In genomic region chr16:28935924-28936783, GRCh38 we compare ENCODE assay signal across 8 cellular contexts. TPM values are rescaled to one million over a fixed set of nuclear protein-coding genes. Genes with fewer than 3 reads are reported as not detected.
DNase-seq lines count a peak whose midpoint lies in the region; ATAC-seq and TF ChIP-seq lines count a peak whose summit lies in the region.

No MANE protein-coding gene starts in this region.

- no peaks in the 10 kb centered on the region for H3K79me2 ChIP-seq in GM23248 (ENCODE audit: insufficient read depth)

- H3K9ac ChIP-seq in GM23248 (no peak overlapping the region), duodenal mucosa (ENCODE audit: low read depth in 1 of 2, low read length in 2 of 2) (peak overlapping the region; percentile 6 to 47)

- H3K27me3 ChIP-seq in GM23248 (replicated peaks; ENCODE audit: insufficient read depth) (no peaks in the 10 kb centered on the region), duodenal mucosa (ENCODE audit: control insufficient read depth in 1 of 2, insufficient read depth in 2 of 2, low read length in 2 of 2) (no peaks in the 10 kb centered on the region), lung (ENCODE audit: control insufficient read depth, insufficient read depth) (no peaks in the 10 kb centered on the region)

- H3K9me2 ChIP-seq in GM23248 (ENCODE audit: insufficient read depth) = no peaks in the 10 kb centered on the region

- H3K4me2 ChIP-seq in GM23248 (ENCODE audit: unreplicated experiment) = no peak overlapping the region

- DNase-seq in DMS153 (lab: John Stamatoyannopoulos, UW) = peak; percentile 79
- peak; percentile 76 for DNase-seq in GM23248
- DNase-seq in NCI-H1092 treated with DMSO at 0.1 percent for 48 hours (lab: John Stamatoyannopoulos, UW) = peak; percentile 5
- DNase-seq in activated CD4-positive, alpha-beta T cell treated with anti-CD3 and anti-CD28 coated beads, Interleukin-2, amount 50 U/mL, for 4 hours = peak; percentile 74 to 77
- peak; percentile 88 for DNase-seq in lung (ENCODE audit: low spot score)
- DNase-seq in stimulated activated CD8-positive, alpha-beta memory T cell treated with anti-CD3 and anti-CD28 coated beads, Interleukin-12 subunit alpha, Interleukin-12 subunit beta, amount 100 ng/mL, for 4 hours (ENCODE audit: low read depth) = peak; percentile 64
- DNase-seq in COR-L47 (lab: John Stamatoyannopoulos, UW) = no peak

- H3K4me3 ChIP-seq in GM23248 (no peak overlapping the region), duodenal mucosa (ENCODE audit: low read depth in 1 of 2, low read length in 2 of 2) (peak overlapping the region; percentile 59 to 73), lung (no peak overlapping the region)

- no peaks in the 10 kb centered on the region for H3K36me3 ChIP-seq in GM23248 (ENCODE audit: low read depth)
- no peaks in the 10 kb centered on the region for H3K36me3 ChIP-seq in duodenal mucosa (ENCODE audit: control insufficient read depth in 1 of 2, insufficient read depth in 2 of 2, low read length in 2 of 2)
- H3K36me3 ChIP-seq in lung (ENCODE audit: control insufficient read depth in 2 of 2, insufficient read depth in 2 of 2, low read length in 2 of 2) = no peaks in the 10 kb centered on the region

- in situ Hi-C loops in GM23248 (cut with MboI) = loop anchor here (25.0 kb wide), 1 partner anchor 399 kb away; the partner anchor contains the start of gene NUPR1

- H3K4me1 ChIP-seq in GM23248 (ENCODE audit: insufficient read depth) (no peaks in the 10 kb centered on the region), duodenal mucosa (ENCODE audit: control insufficient read depth in 1 of 2, insufficient read depth in 2 of 2, low read length in 2 of 2) (peaks cover 4 to 6% of the 10 kb centered on the region in 2 donors), lung (ENCODE audit: control insufficient read depth in 2 of 2, insufficient read depth in 2 of 2, low read length in 2 of 2) (peaks cover 0 to 5% of the 10 kb centered on the region in 2 donors)

- no peak overlapping the region for H2AFZ ChIP-seq in GM23248

- H3K27ac ChIP-seq in GM23248 = no peak overlapping the region
- H3K27ac ChIP-seq in duodenal mucosa (ENCODE audit: low read depth, low read length) = no peak overlapping the region
- H3K27ac ChIP-seq in lung (ENCODE audit: low read depth in 1 of 2, low read length in 1 of 2) = no peak overlapping the region

- H3F3A ChIP-seq in GM23248 (ENCODE audit: insufficient read depth) = no peaks in the 10 kb centered on the region

- no peak for TF ChIP-seq CTCF in lung (IDR thresholded peaks at IDR 0.05; ENCODE audit: control extremely low read depth, extremely low read depth)

- H3K9me3 ChIP-seq in GM23248 (ENCODE audit: low read depth) (no peaks in the 10 kb centered on the region), duodenal mucosa (ENCODE audit: control insufficient read depth in 1 of 2, low read length in 2 of 2) (no peaks in the 10 kb centered on the region), lung (ENCODE audit: control insufficient read depth in 2 of 2, insufficient read depth in 1 of 2, low read length in 1 of 2) (no peaks in the 10 kb centered on the region)

- peak; percentile 100 for ATAC-seq in lung (ENCODE audit: insufficient read depth, low FRiP score)

- no peaks in the 10 kb centered on the region for H4K20me1 ChIP-seq in GM23248 (ENCODE audit: insufficient read depth)

- 36 to 41% methylated on average over 29 to 36 of the region's 36 CpGs for whole genome bisulfite sequencing in GM23248 (ENCODE audit: low coverage in 1 of 2, low lambda C conversion rate in 2 of 2, missing lambda C conversion rate in 2 of 2), 2 experiments
- 26 to 29% methylated on average over 36 of the region's 36 CpGs for WGBS in lung, 2 donors

RNA-seq across cellular contexts. Expression of gene CD19, which starts 4.4 kb away (rescaled TPM):
- total RNA-seq in GM23248 (2014; rRNA removed; shearing (Covaris generic)) = not detected in 2 replicates
- polyA plus RNA-seq in GM23248 (2016; fragmentation: Nextera tagmentation; extraction: Ambion mirVana) (not detected in 2 replicates), lung (1 to 10 TPM in 1 of 2 donors, under 1 TPM in 1; 0.33 to 2.0 TPM)
- total RNA-seq in lung = 1 to 10 TPM in 1 of 2 donors, under 1 TPM in 1; 0.34 to 2.8 TPM

RNA-seq across cellular contexts. Expression of gene RABEP2, which starts 11.1 kb away (rescaled TPM):
- total RNA-seq in GM23248 (2014; rRNA removed; shearing (Covaris generic)) = 34.7 and 53.4 TPM in 2 replicates
- 14.0 and 15.4 TPM in 2 replicates for polyA plus RNA-seq in GM23248 (2016; fragmentation: Nextera tagmentation; extraction: Ambion mirVana)
- total RNA-seq in lung = 10 to 100 TPM; 29.0 to 34.9 TPM
- 10 to 100 TPM; 20.0 to 28.6 TPM for polyA plus RNA-seq in lung

RNA-seq across cellular contexts. Expression of gene NFATC2IP, which starts 14.6 kb away (rescaled TPM):
- 12.1 and 16.8 TPM in 2 replicates for total RNA-seq in GM23248 (2014; rRNA removed; shearing (Covaris generic))
- polyA plus RNA-seq in GM23248 (2016; fragmentation: Nextera tagmentation; extraction: Ambion mirVana) (11.4 and 15.7 TPM in 2 replicates), lung (10 to 100 TPM; 21.0 to 23.5 TPM)
- total RNA-seq in lung = 10 to 100 TPM; 31.4 to 37.0 TPM

RNA-seq across cellular contexts. Expression of gene SPNS1, which starts 38.4 kb away (rescaled TPM):
- 44.3 and 48.4 TPM in 2 replicates for total RNA-seq in GM23248 (2014; rRNA removed; shearing (Covaris generic))
- polyA plus RNA-seq in GM23248 (2016; fragmentation: Nextera tagmentation; extraction: Ambion mirVana) = 41.3 and 46.9 TPM in 2 replicates
- 10 to 100 TPM; 26.0 to 71.5 TPM for total RNA-seq in lung
- 10 to 100 TPM; 54.1 to 63.3 TPM for polyA plus RNA-seq in lung

RNA-seq across cellular contexts. Expression of gene LAT, which starts 48.7 kb away (rescaled TPM):
- 2.4 and 2.9 TPM in 2 replicates for total RNA-seq in GM23248 (2014; rRNA removed; shearing (Covaris generic))
- polyA plus RNA-seq in GM23248 (2016; fragmentation: Nextera tagmentation; extraction: Ambion mirVana) = 2.3 and 2.4 TPM in 2 replicates
- total RNA-seq in lung = 10 to 100 TPM in 1 of 2 donors, 1 to 10 TPM in 1; 2.9 to 14.3 TPM
- polyA plus RNA-seq in lung = 10 to 100 TPM; 12.6 to 16.6 TPM

Comparison
In these comparisons a context has a peak if more than half of its experiments do, and no peak if none do; other contexts are left out.
1. H3K4me3 ChIP-seq: peak in duodenal mucosa (2 of 2); none in GM23248 (single experiment) and lung (single experiment).